Comparison of ENCODE assay signal across 18 cellular contexts in the genomic region with DNA sequence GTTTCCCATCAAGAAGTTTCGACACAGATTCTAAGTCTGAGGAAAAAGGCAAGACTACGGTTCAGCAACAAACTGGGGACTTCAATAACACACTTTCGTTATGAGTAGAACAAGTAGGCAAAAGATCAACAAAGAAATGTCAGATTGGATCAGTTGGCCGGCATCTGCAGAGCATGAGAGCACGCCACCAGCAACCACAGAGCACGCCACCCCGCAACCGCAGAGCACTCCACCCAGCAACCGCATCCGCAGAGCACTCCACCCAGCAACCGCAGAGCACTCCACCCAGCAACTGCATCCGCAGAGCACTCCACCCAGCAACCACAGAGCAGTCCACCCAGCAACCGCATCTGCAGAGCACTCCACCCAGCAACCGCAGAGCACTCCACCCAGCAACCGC.
DNase-seq lines count a peak whose midpoint lies in the region; ATAC-seq and TF ChIP-seq lines count a peak whose summit lies in the region.
"Had no signal": no experiment of that assay in that cellular context is flagged by ENCODE, and none has a peak within 500 bp of the region (broad histone marks: within the 10 kb centered on the region; RNA-seq: fewer than 3 reads in every experiment).

No MANE protein-coding gene starts in this region.

- no peak for ATAC-seq in activated naive CD8-positive, alpha-beta T cell treated with anti-CD3 and anti-CD28 coated beads, Interleukin-2, amount 50 U/mL, for 24 hours
- ATAC-seq in T-helper 17 cell, result no peak
- ATAC-seq in memory B cell (ENCODE audit: low read depth), result peak; percentile 42
- ATAC-seq: left ventricle myocardium superior had no signal

- TF ChIP-seq CTCF in progenitor cell of endocrine pancreas (IDR thresholded peaks at IDR 0.05; ENCODE audit: unreplicated experiment), result no peak

- H3K9me3 ChIP-seq in T-helper 17 cell (ENCODE audit: control insufficient read depth, low read length, poor library complexity, severe bottlenecking), result no peaks in the 10 kb centered on the region
- H3K9me3 ChIP-seq: SJCRH30 had no signal

- H3K27me3 Mint-ChIP-seq in activated naive CD8-positive, alpha-beta T cell treated with anti-CD3 and anti-CD28 coated beads for 36 hours, result peaks cover 32% of the 10 kb centered on the region
- H3K27me3 Mint-ChIP-seq in activated naive CD8-positive, alpha-beta T cell treated with anti-CD3 and anti-CD28 coated beads, Interleukin-2, amount 50 U/mL, for 24 hours, result peaks cover 15% of the 10 kb centered on the region
- no peaks in the 10 kb centered on the region for H3K27me3 Mint-ChIP-seq in T-helper 17 cell
- H3K27me3 Mint-ChIP-seq in memory B cell, result peaks cover 6% of the 10 kb centered on the region
- peaks cover 7% of the 10 kb centered on the region for H3K27me3 Mint-ChIP-seq in progenitor cell of endocrine pancreas

- H3K4me3 Mint-ChIP-seq in activated naive CD8-positive, alpha-beta T cell treated with anti-CD3 and anti-CD28 coated beads for 36 hours, result no peak overlapping the region
- H3K4me3 Mint-ChIP-seq in activated naive CD8-positive, alpha-beta T cell treated with anti-CD3 and anti-CD28 coated beads, Interleukin-2, amount 50 U/mL, for 24 hours, result no peak overlapping the region
- H3K4me3 Mint-ChIP-seq in T-helper 17 cell, result peak overlapping the region; percentile 2
- no peak overlapping the region for H3K4me3 Mint-ChIP-seq in memory B cell
- no peak overlapping the region for H3K4me3 Mint-ChIP-seq in progenitor cell of endocrine pancreas (ENCODE audit: low read depth)
- H3K4me3 Mint-ChIP-seq: activated T-helper 1 cell treated with anti-CD3 and anti-CD28 coated beads, Interleukin-12 subunit alpha, Interleukin-12 subunit beta, Interleukin-2, Interleukin-4 antibody, amounts not matched to agents 30 ng/mL and 10 ng/mL and 1 ng/mL, durations not matched to agents 14 hours and 24 hours and 36 hours had no signal

- H3K36me3 Mint-ChIP-seq in activated naive CD8-positive, alpha-beta T cell treated with anti-CD3 and anti-CD28 coated beads for 36 hours, result no peaks in the 10 kb centered on the region
- no peaks in the 10 kb centered on the region for H3K36me3 Mint-ChIP-seq in activated naive CD8-positive, alpha-beta T cell treated with anti-CD3 and anti-CD28 coated beads, Interleukin-2, amount 50 U/mL, for 24 hours (ENCODE audit: low read depth)
- H3K36me3 Mint-ChIP-seq in T-helper 17 cell (ENCODE audit: low read depth), result no peaks in the 10 kb centered on the region
- peaks cover 2% of the 10 kb centered on the region for H3K36me3 Mint-ChIP-seq in memory B cell
- H3K36me3 Mint-ChIP-seq in progenitor cell of endocrine pancreas (ENCODE audit: insufficient read depth), result no peaks in the 10 kb centered on the region

- DNase-seq in activated naive CD8-positive, alpha-beta T cell treated with anti-CD3 and anti-CD28 coated beads for 36 hours, result no peak
- DNase-seq in activated naive CD8-positive, alpha-beta T cell treated with anti-CD3 and anti-CD28 coated beads, Interleukin-2, amount 50 U/mL, for 24 hours, result no peak
- peak; percentile 31 for DNase-seq in GM04504 (ENCODE audit: low read depth)
- DNase-seq in T-helper 17 cell, result no peak
- DNase-seq in memory B cell (ENCODE audit: low spot score in 2 of 2), result no peak
- DNase-seq in progenitor cell of endocrine pancreas (ENCODE audit: low spot score, unreplicated experiment), result no peak
- DNase-seq in NCI-H2029 treated with DMSO at 0.1 percent for 48 hours (lab: John Stamatoyannopoulos, UW), result no peak
- DNase-seq in central memory CD4-positive, alpha-beta T cell, result no peak
- DNase-seq: activated CD4-positive, alpha-beta T cell treated with anti-CD3 and anti-CD28 coated beads, Interleukin-2, amount 50 U/mL, for 48 hours; amygdala; cerebellar nuclear complex; foreskin melanocyte; left ventricle myocardium superior; NCI-H1105; NK-92 treated with Interleukin-12 subunit alpha and Interleukin-12 subunit beta, amount 100 ng/mL, for 24 hours; SJCRH30; stimulated activated CD4-positive, alpha-beta T cell treated with anti-CD3 and anti-CD28 coated beads, Interleukin-4, amount 100 ng/mL, for 24 hours had no signal

- H3K9me3 Mint-ChIP-seq in activated naive CD8-positive, alpha-beta T cell treated with anti-CD3 and anti-CD28 coated beads for 36 hours, result no peaks in the 10 kb centered on the region
- H3K9me3 Mint-ChIP-seq in activated naive CD8-positive, alpha-beta T cell treated with anti-CD3 and anti-CD28 coated beads, Interleukin-2, amount 50 U/mL, for 24 hours, result no peaks in the 10 kb centered on the region
- H3K9me3 Mint-ChIP-seq in memory B cell (peaks cover 16% of the 10 kb centered on the region), progenitor cell of endocrine pancreas (ENCODE audit: low read depth) (no peaks in the 10 kb centered on the region)

- H3K27ac Mint-ChIP-seq in activated naive CD8-positive, alpha-beta T cell treated with anti-CD3 and anti-CD28 coated beads for 36 hours, result peak overlapping the region; percentile 66
- H3K27ac Mint-ChIP-seq in activated naive CD8-positive, alpha-beta T cell treated with anti-CD3 and anti-CD28 coated beads, Interleukin-2, amount 50 U/mL, for 24 hours, result no peak overlapping the region
- H3K27ac Mint-ChIP-seq in T-helper 17 cell (peak overlapping the region; percentile 22), memory B cell (peak overlapping the region; percentile 88), progenitor cell of endocrine pancreas (no peak overlapping the region)
- H3K27ac Mint-ChIP-seq: activated T-helper 1 cell treated with anti-CD3 and anti-CD28 coated beads, Interleukin-12 subunit alpha, Interleukin-12 subunit beta, Interleukin-2, Interleukin-4 antibody, amounts not matched to agents 30 ng/mL and 10 ng/mL and 1 ng/mL, durations not matched to agents 14 hours and 24 hours and 36 hours had no signal

- H3K4me1 Mint-ChIP-seq in activated naive CD8-positive, alpha-beta T cell treated with anti-CD3 and anti-CD28 coated beads for 36 hours, result no peaks in the 10 kb centered on the region
- H3K4me1 Mint-ChIP-seq in activated naive CD8-positive, alpha-beta T cell treated with anti-CD3 and anti-CD28 coated beads, Interleukin-2, amount 50 U/mL, for 24 hours, result no peaks in the 10 kb centered on the region
- no peaks in the 10 kb centered on the region for H3K4me1 Mint-ChIP-seq in T-helper 17 cell
- peaks cover 4% of the 10 kb centered on the region for H3K4me1 Mint-ChIP-seq in memory B cell
- H3K4me1 Mint-ChIP-seq in progenitor cell of endocrine pancreas (ENCODE audit: low read depth), result no peaks in the 10 kb centered on the region

Comparison
In these comparisons a context has a peak if more than half of its experiments do, and no peak if none do; other contexts are left out.
1. H3K27ac Mint-ChIP-seq: peak in activated naive CD8-positive, alpha-beta T cell treated with anti-CD3 and anti-CD28 coated beads for 36 hours (single experiment), T-helper 17 cell (single experiment) and memory B cell (single experiment); none in activated naive CD8-positive, alpha-beta T cell treated with anti-CD3 and anti-CD28 coated beads, Interleukin-2, amount 50 U/mL, for 24 hours (single experiment) and progenitor cell of endocrine pancreas (single experiment).